21 cellular contexts compared by ENCODE assay signal in genomic region chr10:11687779-11688447, GRCh38. TPM values are rescaled to one million over a fixed set of nuclear protein-coding genes. Genes with fewer than 3 reads are reported as not detected.
DNase-seq lines count a peak whose midpoint lies in the region; ATAC-seq and TF ChIP-seq lines count a peak whose summit lies in the region.
"Had no signal": no experiment of that assay in that cellular context is flagged by ENCODE, and none has a peak within 500 bp of the region (broad histone marks: within the 10 kb centered on the region; RNA-seq: fewer than 3 reads in every experiment).

No MANE protein-coding gene starts in this region.

- TF ChIP-seq CTCF in stomach (IDR thresholded peaks at IDR 0.05), result no peak

- no peaks in the 10 kb centered on the region for H3K36me3 ChIP-seq in stomach
- H3K36me3 ChIP-seq: heart right ventricle had no signal

- H3K9me3 ChIP-seq in T-helper 17 cell (ENCODE audit: control insufficient read depth, low read length, poor library complexity, severe bottlenecking), result no peaks in the 10 kb centered on the region
- H3K9me3 ChIP-seq in stomach, result no peaks in the 10 kb centered on the region
- H3K9me3 ChIP-seq: heart right ventricle had no signal

- H3K4me3 Mint-ChIP-seq in T-helper 17 cell, result no peak overlapping the region
- H3K4me3 Mint-ChIP-seq: activated naive CD8-positive, alpha-beta T cell; natural killer cell had no signal

- intact Hi-C loops in stomach (cut with DNase I; ENCODE audit: low total_unique reads), result no loop called here

- H3K36me3 Mint-ChIP-seq in T-helper 17 cell (ENCODE audit: low read depth), result no peaks in the 10 kb centered on the region
- H3K36me3 Mint-ChIP-seq: activated naive CD8-positive, alpha-beta T cell; natural killer cell had no signal

- WGBS in stomach, 5 donors, result 74 to 82% (median 79%) methylated on average over 8 of the region's 8 CpGs

- TF ChIP-seq POLR2A in stomach (IDR thresholded peaks at IDR 0.05), result no peak

- no peak overlapping the region for H3K4me3 ChIP-seq in stomach
- H3K4me3 ChIP-seq: heart right ventricle had no signal

- H3K27ac Mint-ChIP-seq in T-helper 17 cell, result peak overlapping the region; percentile 3
- H3K27ac Mint-ChIP-seq: natural killer cell had no signal

- H3K4me1 Mint-ChIP-seq in T-helper 17 cell, result peaks cover 26% of the 10 kb centered on the region

- peaks cover 7 to 54% (median 16%) of the 10 kb centered on the region in 4 donors for H3K4me1 ChIP-seq in stomach

- DNase-seq in NCI-H2171 treated with DMSO at 0.1 percent for 48 hours (lab: John Stamatoyannopoulos, UW) (peak; percentile 4), NCI-H2171 (lab: John Stamatoyannopoulos, UW) (no peak), T-helper 17 cell (no peak), islet precursor cell (peak; percentile 68), stomach (peak; percentile 53), NCI-H187 (lab: John Stamatoyannopoulos, UW) (no peak), NCI-H524 treated with DMSO at 0.1 percent for 48 hours (lab: John Stamatoyannopoulos, UW) (no peak)
- DNase-seq in central memory CD4-positive, alpha-beta T cell, result no peak
- DNase-seq: activated CD4-positive, CD25-positive, alpha-beta regulatory T cell; activated CD8-positive, alpha-beta memory T cell treated with anti-CD3 and anti-CD28 coated beads, Interleukin-2, amount 50 U/mL, for 4 hours; heart right ventricle; left cardiac atrium; natural killer cell; NCI-H2107; NK-92 treated with Interleukin-12 subunit alpha and Interleukin-12 subunit beta, amount 100 ng/mL, for 24 hours; stimulated activated CD4-positive, alpha-beta T cell treated with anti-CD3 and anti-CD28 coated beads, Interleukin-4, amount 100 ng/mL, for 24 hours; stimulated activated naive CD4-positive, alpha-beta T cell; SW 1271 had no signal

- no peaks in the 10 kb centered on the region for H3K27me3 ChIP-seq in stomach

- no peak for ATAC-seq in T-helper 17 cell
- ATAC-seq: heart right ventricle, left cardiac atrium, natural killer cell had no signal

- H3K27ac ChIP-seq in stomach, result no peak overlapping the region
- H3K27ac ChIP-seq: 22Rv1, heart right ventricle had no signal

- TF ChIP-seq EP300 in stomach (IDR thresholded peaks at IDR 0.05), result no peak

- peaks cover 6% of the 10 kb centered on the region for H3K27me3 Mint-ChIP-seq in T-helper 17 cell
- H3K27me3 Mint-ChIP-seq: activated naive CD8-positive, alpha-beta T cell had no signal

RNA-seq across cellular contexts. Expression of gene ECHDC3, which starts 54.3 kb away (rescaled TPM):
- total RNA-seq in T-helper 17 cell, result under 1 TPM in 1 of 2 donors, not detected in 1; 0.72 TPM
- 10 to 100 TPM in 4 of 5 donors, under 1 TPM in 1; 0.58 to 70.6 (median 15.6) TPM for total RNA-seq in stomach
- 10 to 100 TPM; 29.5 to 34.8 (median 31.9) TPM for polyA plus RNA-seq in stomach
- total RNA-seq: M059J had no signal

Comparison
In these comparisons a context has a peak if more than half of its experiments do, and no peak if none do; other contexts are left out.
1. DNase-seq: peak in NCI-H2171 treated with DMSO at 0.1 percent for 48 hours (single experiment), islet precursor cell (single experiment) and stomach (single experiment); none in NCI-H2171 (single experiment), T-helper 17 cell (0 of 3), NCI-H187 (0 of 2), NCI-H524 treated with DMSO at 0.1 percent for 48 hours (single experiment) and central memory CD4-positive, alpha-beta T cell (single experiment).